ENCODE assay signal across 9 cellular contexts in the genomic region with DNA sequence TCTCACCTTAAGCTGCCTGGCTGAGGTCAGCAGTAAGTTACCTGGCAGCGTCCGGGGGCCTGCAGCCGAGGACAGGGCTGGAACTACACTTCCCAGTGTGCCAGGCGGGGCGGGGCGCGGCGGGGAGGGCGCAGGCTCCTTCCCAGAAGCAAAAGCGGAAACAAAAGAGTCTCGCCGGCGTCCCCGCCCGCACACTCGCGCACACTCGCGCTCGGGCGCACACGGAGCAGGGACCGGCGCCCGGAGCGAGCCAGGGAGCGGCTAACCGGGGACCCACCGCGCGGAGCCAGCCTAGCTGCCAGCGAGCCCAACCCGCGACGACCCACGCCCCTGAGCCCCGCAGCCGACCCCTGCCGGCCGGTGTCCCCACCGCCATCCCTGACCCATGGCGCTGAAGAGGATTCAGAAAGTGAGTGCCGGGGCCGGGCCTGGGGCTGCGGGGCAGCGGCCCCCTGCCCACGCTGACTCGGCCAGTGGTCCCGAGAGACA. TPM values are rescaled to one million over a fixed set of nuclear protein-coding genes. Genes with fewer than 3 reads are reported as not detected.
DNase-seq lines count a peak whose midpoint lies in the region; ATAC-seq, FAIRE-seq and TF ChIP-seq lines count a peak whose summit lies in the region.
"Had no signal": no experiment of that assay in that cellular context is flagged by ENCODE, and none has a peak within 500 bp of the region (broad histone marks: within the 10 kb centered on the region; RNA-seq: fewer than 3 reads in every experiment).

A gene (plus strand): TSS at position 190 of the 489 bp plus-strand sequence. CDS start 196 bp downstream, at position 386.

- peak within 1 kb of the TSS; percentile 70 for H3K4me2 ChIP-seq in HepG2 (ENCODE audit: low read depth, low read length)

- peak within 1 kb of the TSS; percentile 48 for H2AFZ ChIP-seq in HepG2 (ENCODE audit: low read length)

- peaks cover 18% of the 10 kb centered on the region for H3K4me1 ChIP-seq in HepG2 (ENCODE audit: insufficient read depth, low read length)

- H3K79me2 ChIP-seq in HepG2 (ENCODE audit: insufficient read depth, low read length): peaks cover 26% of the 10 kb centered on the region

- peak; percentile 55; the same call in 1 of the 2 replicates for TF ChIP-seq RAD21 in HepG2 (CRISPR knock-in tag; IDR thresholded peaks at IDR 0.05)

- POLR2A ChIA-PET in HepG2 (lab: Yijun Ruan, JAX): interaction anchor here (0.6 to 2.3 kb wide), 13 partner anchors 10 to 186 kb away, joined by 3 to 16 read pairs (median 4); a partner anchor contains a TSS

- H3K9ac ChIP-seq in HepG2 (ENCODE audit: insufficient read depth, low read depth, low read length): peak within 1 kb of the TSS; percentile 75

- ATAC-seq in GM19023 (IDR thresholded peaks at IDR 0.05; ENCODE audit: unreplicated experiment) (peak; percentile 97), HG03196 (IDR thresholded peaks at IDR 0.05; ENCODE audit: unreplicated experiment) (peak; percentile 98), HepG2 (peak; percentile 97)

- intact Hi-C loops in HepG2 (cut with micrococcal nuclease; ENCODE audit: unreplicated experiment): loop anchor here (1.0 to 2.0 kb wide), 3 partner anchors 36 to 66 kb away; a partner anchor contains a TSS

- H3K27me3 ChIP-seq in HepG2 (ENCODE audit: control insufficient read depth in 1 of 2, insufficient read depth in 2 of 2, low read length in 2 of 2): peaks cover 0 to 3% of the 10 kb centered on the region in 2 experiments; a peak in 1 of 5 replicates

- peak within 1 kb of the TSS; percentile 81 to 99 (median 90) for H3K4me3 ChIP-seq in HepG2 (replicated peaks in 1 of 3; ENCODE audit: insufficient read depth in 1 of 3, low read depth in 2 of 3, low read length in 3 of 3)

- H3K27ac ChIP-seq in HepG2 (ENCODE audit: extremely low read length, insufficient read depth, low read length): peak within 1 kb of the TSS; percentile 41

- CTCF ChIA-PET in HepG2 (lab: Yijun Ruan, JAX; ENCODE audit: low intra/inter-chr PET ratio, low total read pairs): no interaction called here

- peak; percentile 42; the same call in 1 of the 2 replicates for TF ChIP-seq CTCF in HepG2 (CRISPR knock-in tag; IDR thresholded peaks at IDR 0.05)

- in situ Hi-C loops in HepG2 (cut with HindIII; ENCODE audit: extremely low pct_ligation_motif_present, low pct_unique_long_range_greater_than_20kb): no loop called here

- no peaks in the 10 kb centered on the region for H3K36me3 ChIP-seq in HepG2 (replicated peaks in 1 of 2; ENCODE audit: control insufficient read depth in 1 of 2, insufficient read depth in 2 of 2, low read length in 2 of 2)

- H3K9me3 ChIP-seq in HepG2 (ENCODE audit: low read length): no peaks in the 10 kb centered on the region

- no peak for TF ChIP-seq EP300 in HepG2 (IDR thresholded peaks at IDR 0.05; ENCODE audit: low read depth in 2 of 2, low read length in 2 of 2)
- TF ChIP-seq EP300 in HepG2 (CRISPR knock-in tag; IDR thresholded peaks at IDR 0.05; ENCODE audit: borderline replicate concordance): no peak

- BruUV-seq in HepG2 (replicated peaks; lab: Mats Ljungman, UMichigan): no TSS peak

- H4K20me1 ChIP-seq in HepG2 (ENCODE audit: insufficient read depth, low read length): no peaks in the 10 kb centered on the region

- DNase-seq in AG20443 (ENCODE audit: low spot score) (peak; percentile 94), NCI-H510A treated with DMSO at 0.1 percent for 48 hours (lab: John Stamatoyannopoulos, UW) (peak; percentile 57), dermis blood vessel endothelial cell (peak; percentile 82), HepG2 (ENCODE audit: low spot score) (peak; percentile 63)
- DNase-seq in activated CD4-positive, alpha-beta T cell treated with anti-CD3 and anti-CD28 coated beads, Interleukin-2, amount 50 U/mL, for 24 hours (ENCODE audit: low read depth in 1 of 2, low spot score in 1 of 2): peak; percentile 72 to 74
- peak; percentile 86 for DNase-seq in stimulated activated CD4-positive, alpha-beta T cell treated with anti-CD3 and anti-CD28 coated beads, Interleukin-4, amount 100 ng/mL, for 24 hours

- TF ChIP-seq POLR2A in HepG2 (IDR thresholded peaks at IDR 0.05; ENCODE audit: insufficient read depth in 1 of 2, low read depth in 2 of 2, low read length in 2 of 2): peak; percentile 82 to 98

- WGBS in HepG2 (ENCODE audit: low lambda C conversion rate): no CpG with 5 or more reads among the region's 49 CpGs

- no peak for FAIRE-seq in HepG2 (lab: Jason Lieb, UNC)
- FAIRE-seq: colon had no signal

TF ChIP-seq in HepG2, 621 proteins besides CTCF, POLR2A, EP300 and RAD21 (continues in another document):
- TF ChIP-seq PITX1 (CRISPR knock-in tag; IDR thresholded peaks at IDR 0.05): no peak
- no peak for TF ChIP-seq ATAD3A (CRISPR knock-in tag; IDR thresholded peaks at IDR 0.05)
- TF ChIP-seq ZNF839 (CRISPR knock-in tag; IDR thresholded peaks at IDR 0.05; ENCODE audit: borderline replicate concordance): 0 out of 2 replicates have a peak, but pooled peaks have one; percentile 9
- TF ChIP-seq ZFY (CRISPR knock-in tag; IDR thresholded peaks at IDR 0.05): peak; percentile 89
- TF ChIP-seq REL (CRISPR knock-in tag; conservative IDR thresholded peaks at IDR 0.05): 0 out of 2 replicates have a peak, but pooled peaks have one; percentile 51
- peak; percentile 92; the same call in 1 of the 2 replicates for TF ChIP-seq NFKB2 (CRISPR knock-in tag; IDR thresholded peaks at IDR 0.05; ENCODE audit: borderline replicate concordance)
- TF ChIP-seq, protein P1, sequence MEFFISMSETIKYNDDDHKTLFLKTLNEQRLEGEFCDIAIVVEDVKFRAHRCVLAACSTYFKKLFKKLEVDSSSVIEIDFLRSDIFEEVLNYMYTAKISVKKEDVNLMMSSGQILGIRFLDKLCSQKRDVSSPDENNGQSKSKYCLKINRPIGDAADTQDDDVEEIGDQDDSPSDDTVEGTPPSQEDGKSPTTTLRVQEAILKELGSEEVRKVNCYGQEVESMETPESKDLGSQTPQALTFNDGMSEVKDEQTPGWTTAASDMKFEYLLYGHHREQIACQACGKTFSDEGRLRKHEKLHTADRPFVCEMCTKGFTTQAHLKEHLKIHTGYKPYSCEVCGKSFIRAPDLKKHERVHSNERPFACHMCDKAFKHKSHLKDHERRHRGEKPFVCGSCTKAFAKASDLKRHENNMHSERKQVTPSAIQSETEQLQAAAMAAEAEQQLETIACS (CRISPR knock-in tag; IDR thresholded peaks at IDR 0.05): peak; percentile 65; the same call in 1 of the 2 replicates
- TF ChIP-seq ATF1 (CRISPR knock-in tag; IDR thresholded peaks at IDR 0.05): no peak
- TF ChIP-seq KLF6 (CRISPR knock-in tag; IDR thresholded peaks at IDR 0.05): peak; percentile 68; the same call in 1 of the 2 replicates
- TF ChIP-seq, protein P2, sequence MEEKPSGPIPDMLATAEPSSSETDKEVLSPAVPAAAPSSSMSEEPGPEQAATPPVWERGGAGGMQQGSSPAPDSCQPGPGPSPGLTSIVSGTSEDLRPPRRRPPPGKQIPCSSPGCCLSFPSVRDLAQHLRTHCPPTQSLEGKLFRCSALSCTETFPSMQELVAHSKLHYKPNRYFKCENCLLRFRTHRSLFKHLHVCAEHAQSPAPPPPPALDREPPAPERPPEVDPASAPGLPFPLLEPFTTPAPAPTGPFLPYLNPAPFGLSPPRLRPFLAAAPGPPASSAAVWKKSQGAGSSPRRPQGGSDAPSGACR (CRISPR knock-in tag; IDR thresholded peaks at IDR 0.05): no peak; the same call in 1 of the 2 replicates
- TF ChIP-seq, protein P3, sequence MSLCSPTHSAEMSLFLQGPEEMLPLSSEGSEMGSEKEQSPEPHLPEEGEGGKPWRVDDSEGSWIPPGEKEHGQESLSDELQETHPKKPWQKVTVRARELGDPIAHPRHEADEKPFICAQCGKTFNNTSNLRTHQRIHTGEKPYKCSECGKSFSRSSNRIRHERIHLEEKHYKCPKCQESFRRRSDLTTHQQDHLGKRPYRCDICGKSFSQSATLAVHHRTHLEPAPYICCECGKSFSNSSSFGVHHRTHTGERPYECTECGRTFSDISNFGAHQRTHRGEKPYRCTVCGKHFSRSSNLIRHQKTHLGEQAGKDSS (CRISPR knock-in tag; IDR thresholded peaks at IDR 0.05; ENCODE audit: borderline replicate concordance, low read depth): 0 out of 2 replicates have a peak, but pooled peaks have one; percentile 21
- TF ChIP-seq, protein P4, sequence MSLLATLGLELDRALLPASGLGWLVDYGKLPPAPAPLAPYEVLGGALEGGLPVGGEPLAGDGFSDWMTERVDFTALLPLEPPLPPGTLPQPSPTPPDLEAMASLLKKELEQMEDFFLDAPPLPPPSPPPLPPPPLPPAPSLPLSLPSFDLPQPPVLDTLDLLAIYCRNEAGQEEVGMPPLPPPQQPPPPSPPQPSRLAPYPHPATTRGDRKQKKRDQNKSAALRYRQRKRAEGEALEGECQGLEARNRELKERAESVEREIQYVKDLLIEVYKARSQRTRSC (CRISPR knock-in tag; IDR thresholded peaks at IDR 0.05; ENCODE audit: low read depth): no peak

RNA-seq across cellular contexts. Expression of the gene that starts here (rescaled TPM):
- total RNA-seq in dermis blood vessel endothelial cell: 9.4 and 11.3 TPM in 2 replicates
- 6.2 and 7.9 TPM in 2 replicates for total RNA-seq in HepG2 (2016; rRNA removed; fragmentation: Illumina TruSeq; extraction: Trizol)
- 1.6 and 2.3 TPM in 2 replicates for total RNA-seq in HepG2 (2016; cell fraction: cytosol; rRNA removed; fragmentation: Illumina TruSeq; extraction: Trizol; ENCODE audit: low read depth)
- 5.6 and 9.5 TPM in 2 replicates for total RNA-seq in HepG2 (2016; cell fraction: insoluble cytoplasmic fraction; rRNA removed; fragmentation: Illumina TruSeq; extraction: Trizol)
- total RNA-seq in HepG2 (2016; cell fraction: membrane; rRNA removed; fragmentation: Illumina TruSeq; extraction: Trizol): 3.3 and 4.3 TPM in 2 replicates
- total RNA-seq in HepG2 (2016; cell fraction: nucleus; rRNA removed; fragmentation: Illumina TruSeq; extraction: Trizol): 8.0 and 8.5 TPM in 2 replicates
- polyA plus RNA-seq in HepG2 (2011; rRNA removed): 10.6 and 13.8 TPM in 2 replicates
- 4.9 and 7.8 TPM in 2 replicates for polyA plus RNA-seq in HepG2 (2011; cell fraction: cytosol; rRNA removed)
- 2.5 and 4.3 TPM in 2 replicates for polyA plus RNA-seq in HepG2 (2011; cell fraction: nucleus; rRNA removed)
- polyA plus RNA-seq in HepG2 (2012): 8.3 and 12.5 TPM in 2 replicates
- polyA plus RNA-seq in HepG2 (2016; cell fraction: cytosol; fragmentation: Illumina TruSeq; extraction: Trizol; ENCODE audit: low read depth): 2.8 and 3.8 TPM in 2 replicates
- 28.9 and 31.5 TPM in 2 replicates for polyA plus RNA-seq in HepG2 (2016; cell fraction: insoluble cytoplasmic fraction; fragmentation: Illumina TruSeq; extraction: Trizol; ENCODE audit: low read depth)
- polyA plus RNA-seq in HepG2 (2016; cell fraction: membrane; fragmentation: Illumina TruSeq; extraction: Trizol; ENCODE audit: low read depth): 7.1 and 10.2 TPM in 2 replicates
- polyA plus RNA-seq in HepG2 (2016; cell fraction: nucleus; fragmentation: Illumina TruSeq; extraction: Trizol; ENCODE audit: insufficient read depth, low read depth): 19.2 and 19.5 TPM in 2 replicates
- polyA minus RNA-seq in HepG2 (2011; rRNA and poly(A)+ RNA removed; ENCODE audit: low replicate concordance): 2.9 and 3.6 TPM in 2 replicates
- 4.3 TPM in 2 replicates for polyA minus RNA-seq in HepG2 (2011; cell fraction: cytosol; rRNA and poly(A)+ RNA removed)
- 20.0 and 22.9 TPM in 2 replicates for polyA minus RNA-seq in HepG2 (2011; cell fraction: nucleus; rRNA and poly(A)+ RNA removed)

Comparison
In these comparisons a context has a peak if more than half of its experiments do, and no peak if none do; other contexts are left out.
1. Peak in every context shown above with its lines: DNase-seq, ATAC-seq, H3K4me3 ChIP-seq and H3K27ac ChIP-seq.